In genomic region chrX:114619874-114620273, GRCh38 we compare ENCODE assay signal across 8 cellular contexts. TPM values are rescaled to one million over a fixed set of nuclear protein-coding genes. Genes with fewer than 3 reads are reported as not detected.
A peak's percentile ranks its signal among the peaks of the same experiment; 100 is the strongest.
DNase-seq lines count a peak whose midpoint lies in the region; ATAC-seq, FAIRE-seq and TF ChIP-seq lines count a peak whose summit lies in the region.

No MANE protein-coding gene starts in this region.

- no peaks in the 10 kb centered on the region for H3K27me3 ChIP-seq in HCT116 (ENCODE audit: insufficient read depth, low read length)

- no peaks in the 10 kb centered on the region for H3K36me3 ChIP-seq in HCT116 (ENCODE audit: control insufficient read depth in 1 of 2, insufficient read depth in 2 of 2, low read length in 2 of 2)

- CTCF ChIA-PET in HCT116 (lab: Charles Lee), result interaction anchor here (0.9 to 1.5 kb wide), 2 partner anchors 9 to 337 kb away, joined by 3 to 7 read pairs; no protein-coding TSS in a partner anchor

- H4K20me1 ChIP-seq in HCT116 (ENCODE audit: insufficient read depth), result no peaks in the 10 kb centered on the region

- no peak overlapping the region for H3K4me2 ChIP-seq in HCT116 (ENCODE audit: low read length)

- BruUV-seq in HCT116 (replicated peaks; lab: Mats Ljungman, UMichigan), result no TSS peak

- peak in 2 of 3 experiments; percentile 37 to 40; a peak in 3 of 6 replicates for TF ChIP-seq CTCF in HCT116 (IDR thresholded peaks at IDR 0.05 in 2 of 3, conservative IDR thresholded peaks at IDR 0.05 in 1 of 3; ENCODE audit: borderline replicate concordance in 1 of 3, insufficient read depth in 1 of 3, low read depth in 2 of 3, low read length in 2 of 3)

- peak overlapping the region; percentile 11 for H2AFZ ChIP-seq in HCT116 (ENCODE audit: low read depth, low read length, poor library complexity, severe bottlenecking)

- ATAC-seq in HCT116 (no peak; the same call in 1 of the 2 replicates), SK-N-SH treated with all-trans-retinoic acid at 6 μM for 48 hours (peak; percentile 65; the same call in 2 of the 3 replicates), GM21528 (IDR thresholded peaks at IDR 0.05; ENCODE audit: low FRiP score, unreplicated experiment) (no peak), GM18505 (IDR thresholded peaks at IDR 0.05; ENCODE audit: unreplicated experiment) (no peak)

- DNase-seq in HCT116 (ENCODE audit: low read depth, low spot score), result no peak
- DNase-seq in kidney tubule cell (ENCODE audit: low spot score), result peak; percentile 13
- no peak for DNase-seq in NCI-H2081 treated with DMSO at 0.1 percent for 48 hours (lab: John Stamatoyannopoulos, UW)
- no peak for DNase-seq in NCI-H226

- H3K9me3 ChIP-seq in HCT116 (ENCODE audit: control insufficient read depth in 1 of 2, insufficient read depth in 1 of 2, low read depth in 1 of 2, low read length in 2 of 2), result no peaks in the 10 kb centered on the region

- RAD21 ChIA-PET in HCT116 (lab: Charles Lee; ENCODE audit: low non-redundant PET in 1 of 2, low total read pairs in 2 of 2, uncharacterized antibody in 2 of 2, unreplicated experiment in 2 of 2), result no interaction called here

- H3K79me2 ChIP-seq in HCT116 (ENCODE audit: insufficient read depth, low read length), result no peaks in the 10 kb centered on the region

- H3K9ac ChIP-seq in HCT116 (ENCODE audit: low read length), result no peak overlapping the region

- no peak for TF ChIP-seq RAD21 in HCT116 (IDR thresholded peaks at IDR 0.05; ENCODE audit: low read depth)

- no peaks in the 10 kb centered on the region for H3K9me2 ChIP-seq in HCT116 (ENCODE audit: insufficient read depth)

- POLR2A ChIA-PET in HCT116 (lab: Charles Lee), result no interaction called here

- no peaks in the 10 kb centered on the region for H3K4me1 ChIP-seq in HCT116 (ENCODE audit: control insufficient read depth in 1 of 2, insufficient read depth in 2 of 2, low read length in 2 of 2)

- H3K4me3 ChIP-seq in HCT116 (replicated peaks in 1 of 2; ENCODE audit: low read depth in 1 of 2, low read length in 2 of 2), result no peak overlapping the region

- no peak for TF ChIP-seq POLR2A in HCT116 (IDR thresholded peaks at IDR 0.05; ENCODE audit: borderline replicate concordance, extremely low read depth, insufficient read depth, insufficient read length)
- TF ChIP-seq POLR2A in GM18505 (IDR thresholded peaks at IDR 0.05; ENCODE audit: borderline replicate concordance, extremely low read depth, insufficient read depth, insufficient read length), result no peak

- no peak overlapping the region for H3K27ac ChIP-seq in HCT116 (ENCODE audit: low read depth, low read length)

- intact Hi-C loops in HCT116 (cut with micrococcal nuclease), result loop anchor here (10.0 kb wide), 1 partner anchor 525 kb away; no protein-coding TSS in a partner anchor

- peak; percentile 81 for FAIRE-seq in G401.6 (lab: Jason Lieb, UNC)

TF ChIP-seq in HCT116, 20 proteins besides CTCF, POLR2A, EP300 and RAD21 (continues in another document):
- TF ChIP-seq EZH2phosphoT487 (IDR thresholded peaks at IDR 0.05; ENCODE audit: borderline replicate concordance) (no peak), JUND (IDR thresholded peaks at IDR 0.05) (no peak), EGR1 (IDR thresholded peaks at IDR 0.05; ENCODE audit: low read depth) (no peak), CBX3 (IDR thresholded peaks at IDR 0.05; ENCODE audit: low read depth) (no peak), YY1 (IDR thresholded peaks at IDR 0.05; ENCODE audit: extremely low read depth, insufficient replicate concordance, low read depth, low read length) (no peak), CEBPB (IDR thresholded peaks at IDR 0.05; ENCODE audit: low read depth) (no peak), ZFX (IDR thresholded peaks at IDR 0.05) (no peak), REST (IDR thresholded peaks at IDR 0.05; ENCODE audit: low read depth) (no peak), POLR2AphosphoS5 (IDR thresholded peaks at IDR 0.05; ENCODE audit: low read depth, low read length) (no peak)

TF ChIP-seq in SK-N-SH treated with all-trans-retinoic acid at 6 μM for 48 hours, 23 proteins besides CTCF, POLR2A, EP300 and RAD21:
- TF ChIP-seq, protein P1, sequence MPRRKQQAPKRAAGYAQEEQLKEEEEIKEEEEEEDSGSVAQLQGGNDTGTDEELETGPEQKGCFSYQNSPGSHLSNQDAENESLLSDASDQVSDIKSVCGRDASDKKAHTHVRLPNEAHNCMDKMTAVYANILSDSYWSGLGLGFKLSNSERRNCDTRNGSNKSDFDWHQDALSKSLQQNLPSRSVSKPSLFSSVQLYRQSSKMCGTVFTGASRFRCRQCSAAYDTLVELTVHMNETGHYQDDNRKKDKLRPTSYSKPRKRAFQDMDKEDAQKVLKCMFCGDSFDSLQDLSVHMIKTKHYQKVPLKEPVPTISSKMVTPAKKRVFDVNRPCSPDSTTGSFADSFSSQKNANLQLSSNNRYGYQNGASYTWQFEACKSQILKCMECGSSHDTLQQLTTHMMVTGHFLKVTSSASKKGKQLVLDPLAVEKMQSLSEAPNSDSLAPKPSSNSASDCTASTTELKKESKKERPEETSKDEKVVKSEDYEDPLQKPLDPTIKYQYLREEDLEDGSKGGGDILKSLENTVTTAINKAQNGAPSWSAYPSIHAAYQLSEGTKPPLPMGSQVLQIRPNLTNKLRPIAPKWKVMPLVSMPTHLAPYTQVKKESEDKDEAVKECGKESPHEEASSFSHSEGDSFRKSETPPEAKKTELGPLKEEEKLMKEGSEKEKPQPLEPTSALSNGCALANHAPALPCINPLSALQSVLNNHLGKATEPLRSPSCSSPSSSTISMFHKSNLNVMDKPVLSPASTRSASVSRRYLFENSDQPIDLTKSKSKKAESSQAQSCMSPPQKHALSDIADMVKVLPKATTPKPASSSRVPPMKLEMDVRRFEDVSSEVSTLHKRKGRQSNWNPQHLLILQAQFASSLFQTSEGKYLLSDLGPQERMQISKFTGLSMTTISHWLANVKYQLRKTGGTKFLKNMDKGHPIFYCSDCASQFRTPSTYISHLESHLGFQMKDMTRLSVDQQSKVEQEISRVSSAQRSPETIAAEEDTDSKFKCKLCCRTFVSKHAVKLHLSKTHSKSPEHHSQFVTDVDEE (CRISPR knock-in tag; IDR thresholded peaks at IDR 0.05), result no peak
- no peak for TF ChIP-seq ZNF70 (CRISPR knock-in tag; IDR thresholded peaks at IDR 0.05)
- TF ChIP-seq OSR1 (CRISPR knock-in tag; IDR thresholded peaks at IDR 0.05), result no peak
- TF ChIP-seq SNAI2 (CRISPR knock-in tag; IDR thresholded peaks at IDR 0.05), result no peak

RNA-seq across cellular contexts. Expression of gene HTR2C, which starts 36.0 kb away (rescaled TPM):
- total RNA-seq in HCT116 (2021; ENCODE audit: unreplicated experiment), result not detected
- polyA plus RNA-seq in HCT116 (2012), result not detected in 2 replicates
